In the genomic region with DNA sequence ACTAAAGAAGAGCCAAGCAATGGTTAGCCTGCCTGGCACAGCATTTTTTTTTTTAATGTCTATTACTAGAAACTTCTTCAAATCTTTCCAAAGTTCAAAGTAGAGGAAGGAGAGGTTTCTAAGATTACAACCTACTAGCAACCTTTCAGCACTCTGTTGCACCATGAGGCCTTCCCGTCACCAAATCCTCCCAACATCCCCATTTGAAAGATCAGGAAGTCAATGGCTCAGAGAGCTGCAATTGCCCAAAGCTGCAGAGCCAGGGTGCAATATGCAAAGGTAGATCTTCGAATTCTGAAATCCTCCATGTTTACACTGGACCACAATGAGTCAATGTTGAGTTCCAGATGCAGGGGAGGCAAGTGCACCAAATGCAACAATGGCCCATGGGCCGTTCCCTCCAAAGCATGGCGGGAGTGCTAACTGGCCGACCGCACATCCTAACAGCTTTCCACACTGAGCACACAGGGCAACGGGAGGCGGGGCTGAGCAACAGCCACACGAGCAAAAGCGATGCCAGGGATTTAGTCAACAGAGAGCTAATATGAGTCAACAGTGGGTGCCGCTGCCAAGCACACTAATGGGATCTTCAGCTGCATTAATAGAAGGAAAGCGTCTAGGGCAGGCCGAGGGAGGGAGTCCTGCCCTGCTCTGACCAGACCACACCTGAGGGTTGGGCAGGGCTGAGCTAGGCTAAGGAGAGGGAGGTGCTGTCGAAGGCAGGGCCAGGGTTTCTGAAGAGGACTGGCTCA, we compare ENCODE assay signal across 9 cellular contexts. TPM values are rescaled to one million over a fixed set of nuclear protein-coding genes. Genes with fewer than 3 reads are reported as not detected.
A peak's percentile ranks its signal among the peaks of the same experiment; 100 is the strongest.
DNase-seq lines count a peak whose midpoint lies in the region; ATAC-seq, FAIRE-seq and TF ChIP-seq lines count a peak whose summit lies in the region.
"Had no signal": no experiment of that assay in that cellular context is flagged by ENCODE, and none has a peak within 500 bp of the region (broad histone marks: within the 10 kb centered on the region; RNA-seq: fewer than 3 reads in every experiment).

No MANE protein-coding gene starts in this region.

- TF ChIP-seq CTCF in epithelial cell of proximal tubule (conservative IDR thresholded peaks at IDR 0.05; ENCODE audit: low read depth, low read length): no peak

- intact Hi-C loops in activated naive CD4-positive, alpha-beta T cell treated with anti-CD3 and anti-CD28 coated beads for 36 hours (cut with micrococcal nuclease): no loop called here

- H4K8ac ChIP-seq in trophoblast cell (ENCODE audit: low read depth, low read length): no peak overlapping the region

- no peak overlapping the region for H2BK12ac ChIP-seq in trophoblast cell (ENCODE audit: low read length)

- H2BK5ac ChIP-seq in trophoblast cell (ENCODE audit: low read depth, low read length, poor library complexity): no peak overlapping the region

- no peak for ATAC-seq in stimulated activated naive CD8-positive, alpha-beta T cell treated with anti-CD3 and anti-CD28 coated beads, Interleukin-15, amount 100 ng/mL, for 72 hours

- H3K9me3 ChIP-seq in trophoblast cell (ENCODE audit: insufficient read depth, low read depth, low read length): no peaks in the 10 kb centered on the region

- H3K27me3 Mint-ChIP-seq in stimulated activated naive CD8-positive, alpha-beta T cell treated with anti-CD3 and anti-CD28 coated beads, Interleukin-15, amount 100 ng/mL, for 72 hours: peaks cover 88% of the 10 kb centered on the region
- peaks cover 49% of the 10 kb centered on the region for H3K27me3 Mint-ChIP-seq in activated naive CD4-positive, alpha-beta T cell treated with anti-CD3 and anti-CD28 coated beads for 36 hours (ENCODE audit: low read depth)

- no peaks in the 10 kb centered on the region for H3K27me3 ChIP-seq in trophoblast cell (ENCODE audit: insufficient read depth, low read length)

- no peak overlapping the region for H3K14ac ChIP-seq in trophoblast cell (ENCODE audit: low read length)

- H2AK5ac ChIP-seq in trophoblast cell (ENCODE audit: low read length): no peak overlapping the region

- H3K4me1 ChIP-seq in trophoblast cell (ENCODE audit: control insufficient read depth in 1 of 2, insufficient read depth in 2 of 2, low read length in 2 of 2): peaks cover 9 to 29% of the 10 kb centered on the region in 2 experiments

- H3K9me3 Mint-ChIP-seq in stimulated activated naive CD8-positive, alpha-beta T cell treated with anti-CD3 and anti-CD28 coated beads, Interleukin-15, amount 100 ng/mL, for 72 hours: no peaks in the 10 kb centered on the region
- H3K9me3 Mint-ChIP-seq in activated naive CD4-positive, alpha-beta T cell treated with anti-CD3 and anti-CD28 coated beads for 36 hours: no peaks in the 10 kb centered on the region

- H2BK120ac ChIP-seq in trophoblast cell (ENCODE audit: insufficient read depth, low read length, poor library complexity): no peak overlapping the region

- H2AFZ ChIP-seq in trophoblast cell (ENCODE audit: insufficient read depth, low read length, poor library complexity): no peak overlapping the region

- CTCF ChIA-PET in activated naive CD4-positive, alpha-beta T cell treated with anti-CD3 and anti-CD28 coated beads for 36 hours (lab: Charles Lee): interaction anchor here (0.6 kb wide), 1 partner anchor 67 kb away, joined by 3 read pairs; no protein-coding TSS in a partner anchor

- WGBS in trophoblast cell (ENCODE audit: extremely low coverage, insufficient coverage, insufficient read length): no CpG with 5 or more reads among the region's 14 CpGs

- no peak overlapping the region for H3K4me2 ChIP-seq in trophoblast cell (ENCODE audit: low read length)

- H3K27ac Mint-ChIP-seq in stimulated activated naive CD8-positive, alpha-beta T cell treated with anti-CD3 and anti-CD28 coated beads, Interleukin-15, amount 100 ng/mL, for 72 hours: no peak overlapping the region
- no peak overlapping the region for H3K27ac Mint-ChIP-seq in activated naive CD4-positive, alpha-beta T cell treated with anti-CD3 and anti-CD28 coated beads for 36 hours

- no peaks in the 10 kb centered on the region for H3K36me3 ChIP-seq in trophoblast cell (ENCODE audit: control insufficient read depth in 1 of 2, insufficient read depth in 2 of 2, low read length in 2 of 2)
- H3K36me3 ChIP-seq: cardiac muscle cell had no signal

- no peak overlapping the region for H4K12ac ChIP-seq in trophoblast cell (ENCODE audit: low read depth, low read length)

- H4K91ac ChIP-seq in trophoblast cell (ENCODE audit: low read depth, low read length): no peak overlapping the region

- H3K4me3 Mint-ChIP-seq in stimulated activated naive CD8-positive, alpha-beta T cell treated with anti-CD3 and anti-CD28 coated beads, Interleukin-15, amount 100 ng/mL, for 72 hours: no peak overlapping the region
- H3K4me3 Mint-ChIP-seq in activated naive CD4-positive, alpha-beta T cell treated with anti-CD3 and anti-CD28 coated beads for 36 hours: no peak overlapping the region

- H3K9ac ChIP-seq in trophoblast cell (ENCODE audit: low read length): no peak overlapping the region

- peaks cover 8% of the 10 kb centered on the region for H3K79me1 ChIP-seq in trophoblast cell (ENCODE audit: low read length)

- DNase-seq in H54 (ENCODE audit: insufficient read length, low spot score): peak; percentile 92
- peak; percentile 99 for DNase-seq in NCI-H69 (lab: John Stamatoyannopoulos, UW)
- peak; percentile 25 for DNase-seq in epithelial cell of proximal tubule (ENCODE audit: low read depth)
- no peak for DNase-seq in trophoblast cell
- DNase-seq in stimulated activated naive CD8-positive, alpha-beta T cell treated with anti-CD3 and anti-CD28 coated beads, Interleukin-15, amount 100 ng/mL, for 72 hours: no peak
- no peak for DNase-seq in activated CD4-positive, alpha-beta T cell treated with anti-CD3 and anti-CD28 coated beads for 48 hours
- no peak for DNase-seq in NK-92 treated with Interleukin-12 subunit alpha and Interleukin-12 subunit beta, amount 100 ng/mL, for 24 hours (lab: John Stamatoyannopoulos, UW)
- no peak for DNase-seq in activated naive CD4-positive, alpha-beta T cell treated with anti-CD3 and anti-CD28 coated beads for 36 hours

- peaks cover 30% of the 10 kb centered on the region for H3K4me1 Mint-ChIP-seq in stimulated activated naive CD8-positive, alpha-beta T cell treated with anti-CD3 and anti-CD28 coated beads, Interleukin-15, amount 100 ng/mL, for 72 hours
- H3K4me1 Mint-ChIP-seq in activated naive CD4-positive, alpha-beta T cell treated with anti-CD3 and anti-CD28 coated beads for 36 hours (ENCODE audit: low read depth): peaks cover 10% of the 10 kb centered on the region

- H3K27ac ChIP-seq in trophoblast cell (ENCODE audit: low read depth, low read length): no peak overlapping the region
- H3K27ac ChIP-seq: cardiac muscle cell had no signal

- H3K79me2 ChIP-seq in trophoblast cell (ENCODE audit: control insufficient read depth, insufficient read depth, low read length, poor library complexity): peaks cover 18% of the 10 kb centered on the region

- H3K4me3 ChIP-seq in epithelial cell of proximal tubule (ENCODE audit: low read depth, low read length): no peak overlapping the region
- no peak overlapping the region for H3K4me3 ChIP-seq in trophoblast cell (ENCODE audit: low read depth, low read length)
- H3K4me3 ChIP-seq: cardiac muscle cell had no signal

- peak overlapping the region; percentile 50 for H3K4ac ChIP-seq in trophoblast cell (ENCODE audit: low read depth, low read length)

- no peaks in the 10 kb centered on the region for H3K36me3 Mint-ChIP-seq in activated naive CD4-positive, alpha-beta T cell treated with anti-CD3 and anti-CD28 coated beads for 36 hours (ENCODE audit: low read depth)

- FAIRE-seq in H54 (lab: Jason Lieb, UNC): peak; percentile 99

- H3K23ac ChIP-seq in trophoblast cell (ENCODE audit: low read length): no peak overlapping the region

- H3K18ac ChIP-seq in trophoblast cell (ENCODE audit: low read length): no peak overlapping the region

- TF ChIP-seq POLR2A in H54 (IDR thresholded peaks at IDR 0.05; ENCODE audit: low read depth, low read length): no peak

RNA-seq across cellular contexts. Expression of a gene that starts 4.8 kb away (rescaled TPM):
- total RNA-seq in epithelial cell of proximal tubule: 5.9 and 7.6 TPM in 2 replicates
- 23.7 and 24.0 TPM in 2 replicates for polyA plus RNA-seq in trophoblast cell (2013)
- total RNA-seq in activated naive CD4-positive, alpha-beta T cell treated with anti-CD3 and anti-CD28 coated beads for 36 hours: under 1 TPM; 0.24 to 0.25 TPM

Comparison
In these comparisons a context has a peak if more than half of its experiments do, and no peak if none do; other contexts are left out.
1. DNase-seq: peak in H54 (single experiment), NCI-H69 (single experiment) and epithelial cell of proximal tubule (single experiment); none in trophoblast cell (0 of 2), stimulated activated naive CD8-positive, alpha-beta T cell treated with anti-CD3 and anti-CD28 coated beads, Interleukin-15, amount 100 ng/mL, for 72 hours (0 of 2), activated CD4-positive, alpha-beta T cell treated with anti-CD3 and anti-CD28 coated beads for 48 hours (single experiment), NK-92 treated with Interleukin-12 subunit alpha and Interleukin-12 subunit beta, amount 100 ng/mL, for 24 hours (single experiment) and activated naive CD4-positive, alpha-beta T cell treated with anti-CD3 and anti-CD28 coated beads for 36 hours (single experiment).